Comparison of ENCODE assay signal across 1 cellular context in the genomic region with DNA sequence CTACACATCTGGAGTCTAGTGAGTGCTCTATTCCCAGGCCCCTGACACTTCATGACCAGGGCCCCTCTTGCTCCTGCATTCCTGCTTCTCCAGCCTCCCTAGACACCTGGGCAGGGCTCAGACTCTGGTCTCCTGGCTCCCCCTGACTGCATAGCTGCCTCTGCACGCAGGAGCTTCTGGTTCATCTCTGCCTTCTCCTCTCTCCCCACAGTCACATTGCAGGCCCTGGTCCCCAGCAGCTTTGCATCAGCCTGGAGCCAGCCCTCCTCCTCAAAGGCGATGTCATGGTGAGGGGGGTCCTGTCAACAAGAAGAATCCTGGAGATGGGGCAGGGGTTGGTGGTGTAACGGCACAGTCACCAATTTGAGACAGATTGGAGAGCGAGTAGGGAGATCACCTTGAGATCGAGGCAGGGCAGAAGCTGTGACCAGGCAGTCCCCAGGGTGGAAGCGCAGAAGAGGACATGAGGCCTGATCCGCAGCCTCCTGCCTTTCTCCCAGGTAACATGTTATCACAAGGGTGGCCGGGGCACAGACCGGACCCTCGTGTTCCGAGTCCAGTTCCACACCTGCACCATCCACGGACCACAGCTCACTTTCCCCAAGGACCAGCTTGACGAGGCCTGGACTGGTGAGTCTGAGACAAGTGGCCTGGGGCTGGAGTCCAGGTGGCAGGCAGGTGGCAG.
A peak's percentile ranks its signal among the peaks of the same experiment; 100 is the strongest.
TF ChIP-seq lines count a peak whose summit lies in the region.

No MANE protein-coding gene starts in this region.

TF ChIP-seq in neural cell, 6 proteins besides CTCF, POLR2A, EP300 and RAD21:
- TF ChIP-seq MXI1 (conservative IDR thresholded peaks at IDR 0.05; ENCODE audit: poor library complexity, severe bottlenecking) (no peak), POLR2AphosphoS5 (IDR thresholded peaks at IDR 0.05) (peak; percentile 4)
